Comparison of ENCODE assay signal across 9 cellular contexts in genomic region chr3:134677196-134677986, GRCh38. TPM values are rescaled to one million over a fixed set of nuclear protein-coding genes. Genes with fewer than 3 reads are reported as not detected.
A peak's percentile ranks its signal among the peaks of the same experiment; 100 is the strongest.
DNase-seq lines count a peak whose midpoint lies in the region; ATAC-seq, FAIRE-seq and TF ChIP-seq lines count a peak whose summit lies in the region.
"Had no signal": no experiment of that assay in that cellular context is flagged by ENCODE, and none has a peak within 500 bp of the region (broad histone marks: within the 10 kb centered on the region; RNA-seq: fewer than 3 reads in every experiment).

No MANE protein-coding gene starts in this region.

- peak; percentile 93 for FAIRE-seq in H1 (lab: Jason Lieb, UNC)

- H3K18ac ChIP-seq in H1 (ENCODE audit: extremely low read depth, low read length) = no peak overlapping the region

- no peak overlapping the region; the same call in 1 of the 2 replicates for H2BK5ac ChIP-seq in H1 (ENCODE audit: low read depth, low read length)

- no peak overlapping the region for H3K4ac ChIP-seq in H1 (replicated peaks; ENCODE audit: insufficient read length, low read depth, low read length)

- H3K27ac Mint-ChIP-seq in activated T-helper 2 cell treated with anti-CD3 and anti-CD28 coated beads, Interferon-gamma antibody, Interleukin-2, Interleukin-4, amounts not matched to agents 10 μg/mL and 5 μg/mL and 100 μg/mL, durations not matched to agents 14 hours and 24 hours and 36 hours = no peak overlapping the region
- H3K27ac Mint-ChIP-seq: activated T-helper 17 cell treated with anti-CD3 and anti-CD28 coated beads, Interleukin-2, amount 50 U/mL, for 72 hours had no signal

- H3K36me3 Mint-ChIP-seq in activated T-helper 2 cell treated with anti-CD3 and anti-CD28 coated beads, Interferon-gamma antibody, Interleukin-2, Interleukin-4, amounts not matched to agents 10 μg/mL and 5 μg/mL and 100 μg/mL, durations not matched to agents 14 hours and 24 hours and 36 hours (ENCODE audit: low read depth) = no peaks in the 10 kb centered on the region

- H3K9me3 Mint-ChIP-seq in activated T-helper 2 cell treated with anti-CD3 and anti-CD28 coated beads, Interferon-gamma antibody, Interleukin-2, Interleukin-4, amounts not matched to agents 10 μg/mL and 5 μg/mL and 100 μg/mL, durations not matched to agents 14 hours and 24 hours and 36 hours = peaks cover 17% of the 10 kb centered on the region

- H3K36me3 ChIP-seq in H1 (ENCODE audit: control insufficient read depth in 2 of 4, insufficient read depth in 4 of 4, low read length in 3 of 4) = no peaks in the 10 kb centered on the region
- H3K36me3 ChIP-seq in neutrophil = peaks cover 6% of the 10 kb centered on the region

- no peak overlapping the region for H4K8ac ChIP-seq in H1 (ENCODE audit: extremely low read depth, insufficient read depth, low read length)

- no peak for TF ChIP-seq POLR2A in H1 (IDR thresholded peaks at IDR 0.05; ENCODE audit: control extremely low read depth in 1 of 2, low read depth in 2 of 2, low read length in 2 of 2)

- POLR2A ChIA-PET in H1 (lab: Charles Lee; ENCODE audit: partially characterized antibody) = no interaction called here

- H3K27ac ChIP-seq in H1 (ENCODE audit: low read depth, low read length) = no peak overlapping the region
- no peak overlapping the region for H3K27ac ChIP-seq in neutrophil

- no peak overlapping the region for H3K23ac ChIP-seq in H1 (ENCODE audit: insufficient read length)

- peaks cover 2% of the 10 kb centered on the region for H3K27me3 Mint-ChIP-seq in activated T-helper 2 cell treated with anti-CD3 and anti-CD28 coated beads, Interferon-gamma antibody, Interleukin-2, Interleukin-4, amounts not matched to agents 10 μg/mL and 5 μg/mL and 100 μg/mL, durations not matched to agents 14 hours and 24 hours and 36 hours (ENCODE audit: low read depth)

- no peak overlapping the region for H2BK120ac ChIP-seq in H1 (replicated peaks; ENCODE audit: low read depth, low read length)

- DNase-seq in LoVo (ENCODE audit: low spot score) (peak; percentile 4), H1 (ENCODE audit: low read depth in 1 of 2, low spot score in 2 of 2) (peak; percentile 38 to 79), SK-N-DZ (ENCODE audit: low spot score) (no peak)
- no peak for DNase-seq in activated T-helper 2 cell treated with anti-CD3 and anti-CD28 coated beads, Interferon-gamma antibody, Interleukin-2, Interleukin-4, amounts not matched to agents 10 μg/mL and 5 μg/mL and 100 μg/mL, durations not matched to agents 14 hours and 24 hours and 36 hours (ENCODE audit: low spot score)

- no peak overlapping the region for H2BK20ac ChIP-seq in H1 (ENCODE audit: low read length)

- H3K9me3 ChIP-seq in H1 (ENCODE audit: insufficient read depth in 2 of 2, low read depth in 1 of 2, low read length in 1 of 2) (peaks cover 4 to 5% of the 10 kb centered on the region in 2 experiments; a peak in 1 of 4 replicates), neutrophil (no peaks in the 10 kb centered on the region)

- 62% methylated on average over 11 of the region's 11 CpGs; no CpG with 5 or more reads in 1 of the 2 experiments for WGBS in H1 (ENCODE audit: extremely low coverage in 1 of 2, insufficient coverage in 1 of 2, insufficient read length in 1 of 2, insufficient replicate concordance in 2 of 2, low coverage in 1 of 2, low lambda C conversion rate in 2 of 2, missing lambda C conversion rate in 1 of 2), 2 experiments

- H2AK5ac ChIP-seq in H1 (ENCODE audit: low read depth, low read length) = no peak overlapping the region

- H4K91ac ChIP-seq in H1 (replicated peaks; ENCODE audit: insufficient read length, low read length) = no peak overlapping the region

- TF ChIP-seq RAD21 in H1 (IDR thresholded peaks at IDR 0.05 in 1 of 2, conservative IDR thresholded peaks at IDR 0.05 in 1 of 2; ENCODE audit: low read depth in 2 of 2, low read length in 2 of 2) = peak; percentile 66 to 76

- no peak overlapping the region for H3K4me3 Mint-ChIP-seq in activated T-helper 2 cell treated with anti-CD3 and anti-CD28 coated beads, Interferon-gamma antibody, Interleukin-2, Interleukin-4, amounts not matched to agents 10 μg/mL and 5 μg/mL and 100 μg/mL, durations not matched to agents 14 hours and 24 hours and 36 hours (ENCODE audit: low read depth)
- H3K4me3 Mint-ChIP-seq: activated T-helper 17 cell treated with anti-CD3 and anti-CD28 coated beads, Interleukin-2, amount 50 U/mL, for 72 hours had no signal

- TF ChIP-seq CTCF in GM12872 (IDR thresholded peaks at IDR 0.05; ENCODE audit: insufficient read depth, low read depth, low read length) (peak; percentile 74), H1 (IDR thresholded peaks at IDR 0.05; ENCODE audit: control extremely low read depth in 1 of 3, insufficient read depth in 1 of 3, low read depth in 1 of 3, low read length in 3 of 3) (peak; percentile 95 to 97 (median 97)), neutrophil (IDR thresholded peaks at IDR 0.05) (peak; percentile 63)

- intact Hi-C loops in activated T-helper 2 cell treated with anti-CD3 and anti-CD28 coated beads, Interferon-gamma antibody, Interleukin-2, Interleukin-4, amounts not matched to agents 10 μg/mL and 5 μg/mL and 100 μg/mL, durations not matched to agents 14 hours and 24 hours and 36 hours (cut with micrococcal nuclease) = no loop called here

- H2BK12ac ChIP-seq in H1 (ENCODE audit: low read depth, low read length) = no peak overlapping the region

- peak overlapping the region; percentile 46; the same call in 1 of the 2 replicates for H2BK15ac ChIP-seq in H1 (ENCODE audit: low read length)

- no peak overlapping the region for H4K5ac ChIP-seq in H1 (ENCODE audit: insufficient read length, low read depth, low read length)

- H3K23me2 ChIP-seq in H1 (ENCODE audit: low read depth, low read length) = no peaks in the 10 kb centered on the region

- peaks cover 0 to 2% (median 0%) of the 10 kb centered on the region in 4 experiments; a peak in 3 of 7 replicates for H3K27me3 ChIP-seq in H1 (replicated peaks in 1 of 4; ENCODE audit: control insufficient read depth in 3 of 4, extremely low read depth in 1 of 4, insufficient read depth in 3 of 4, low read length in 3 of 4)
- no peaks in the 10 kb centered on the region for H3K27me3 ChIP-seq in neutrophil

- no peak for ATAC-seq in GM21528 (IDR thresholded peaks at IDR 0.05; ENCODE audit: low FRiP score, unreplicated experiment)
- no peak for ATAC-seq in HG02884 (IDR thresholded peaks at IDR 0.05; ENCODE audit: unreplicated experiment)
- ATAC-seq: activated T-helper 17 cell treated with anti-CD3 and anti-CD28 coated beads, Interleukin-2, amount 50 U/mL, for 72 hours had no signal

- no peak overlapping the region for H3K4me2 ChIP-seq in H1 (ENCODE audit: insufficient read depth in 1 of 2, low read depth in 2 of 2, low read length in 2 of 2)

- H2AFZ ChIP-seq in H1 (ENCODE audit: low read length) = peak overlapping the region; percentile 72; the same call in 1 of the 2 replicates

- H3K9ac ChIP-seq in H1 (replicated peaks in 1 of 4; ENCODE audit: extremely low read depth in 1 of 4, low read depth in 3 of 4, low read length in 3 of 4) = no peak overlapping the region

- H3K14ac ChIP-seq in H1 (ENCODE audit: insufficient read length) = no peak overlapping the region

- H3K4me1 ChIP-seq in H1 (replicated peaks in 1 of 4; ENCODE audit: control insufficient read depth in 3 of 4, insufficient read depth in 4 of 4, low read length in 3 of 4) (no peaks in the 10 kb centered on the region), neutrophil (ENCODE audit: control insufficient read depth in 1 of 2, insufficient read depth in 1 of 2, low read depth in 1 of 2, low read length in 1 of 2) (no peaks in the 10 kb centered on the region)

- no peaks in the 10 kb centered on the region; the same call in 1 of the 2 replicates for H3K79me1 ChIP-seq in H1 (ENCODE audit: low read depth, low read length)

- H4K20me1 ChIP-seq in H1 (replicated peaks in 1 of 2; ENCODE audit: control insufficient read depth in 1 of 2, insufficient read depth in 2 of 2, low read length in 2 of 2) = no peaks in the 10 kb centered on the region

- no peaks in the 10 kb centered on the region for H3K4me1 Mint-ChIP-seq in activated T-helper 2 cell treated with anti-CD3 and anti-CD28 coated beads, Interferon-gamma antibody, Interleukin-2, Interleukin-4, amounts not matched to agents 10 μg/mL and 5 μg/mL and 100 μg/mL, durations not matched to agents 14 hours and 24 hours and 36 hours (ENCODE audit: low read depth)
- H3K4me1 Mint-ChIP-seq: activated T-helper 17 cell treated with anti-CD3 and anti-CD28 coated beads, Interleukin-2, amount 50 U/mL, for 72 hours had no signal

- no peaks in the 10 kb centered on the region for H3K79me2 ChIP-seq in H1 (ENCODE audit: control insufficient read depth in 1 of 2, insufficient read depth in 2 of 2, low read length in 2 of 2)

- H3K56ac ChIP-seq in H1 (replicated peaks; ENCODE audit: insufficient read length, low read depth, low read length) = no peak overlapping the region

- H3K4me3 ChIP-seq in H1 (ENCODE audit: extremely low read depth in 1 of 4, insufficient read depth in 2 of 4, low read depth in 3 of 4, low read length in 4 of 4) (no peak overlapping the region), neutrophil (ENCODE audit: low read depth in 1 of 2, low read length in 1 of 2) (no peak overlapping the region)

- no peak for TF ChIP-seq EP300 in H1 (IDR thresholded peaks at IDR 0.05; ENCODE audit: borderline replicate concordance in 1 of 2, low read depth in 2 of 2, low read length in 2 of 2)

- CTCF ChIA-PET in H1 (lab: Charles Lee; ENCODE audit: partially characterized antibody) = interaction anchor here (0.6 to 5.3 kb wide), 39 partner anchors 10 to 967 kb away, joined by 3 to 57 read pairs (median 5); partner anchors contain the start of genes EPHB1 and KY

TF ChIP-seq in H1, 55 proteins besides CTCF, POLR2A, EP300 and RAD21 (continues in another document):
- TF ChIP-seq JUND (IDR thresholded peaks at IDR 0.05; ENCODE audit: low read length) (no peak), YY1 (IDR thresholded peaks at IDR 0.05; ENCODE audit: low read depth, low read length) (0 out of 2 replicates have a peak, but pooled peaks have one; percentile 39), SRF (IDR thresholded peaks at IDR 0.05; ENCODE audit: low read depth, low read length) (no peak)

RNA-seq across cellular contexts. Expression of gene KY, which starts 26.6 kb away (rescaled TPM):
- not detected in 2 replicates for total RNA-seq in H1 (2021; fragmentation: NEBNext Ultra II Directional; extraction: Animal tissue kit (Norgen Biotek cat#: 25700))
- polyA plus RNA-seq in H1 (2011; rRNA removed) = not detected in 2 replicates
- not detected for polyA plus RNA-seq in H1 (2011; cell fraction: cytosol; rRNA removed)
- polyA plus RNA-seq in H1 (2011; cell fraction: nucleus; rRNA removed) = not detected
- polyA plus RNA-seq in H1 (2012, experiment 1 of 2) = not detected in 4 replicates
- not detected for polyA plus RNA-seq in H1 (2012, experiment 2 of 2)
- polyA plus RNA-seq in H1 (2013, experiment 1 of 2) = not detected
- polyA plus RNA-seq in H1 (2013, experiment 2 of 2) = not detected
- not detected in 2 replicates for polyA minus RNA-seq in H1 (2011; rRNA and poly(A)+ RNA removed)
- polyA minus RNA-seq in H1 (2011; cell fraction: cytosol; rRNA and poly(A)+ RNA removed) = not detected
- polyA minus RNA-seq in H1 (2011; cell fraction: nucleus; rRNA and poly(A)+ RNA removed) = not detected
- not detected in 2 replicates for total RNA-seq in activated T-helper 2 cell treated with anti-CD3 and anti-CD28 coated beads, Interferon-gamma antibody, Interleukin-2, Interleukin-4, amounts not matched to agents 10 μg/mL and 5 μg/mL and 100 μg/mL, durations not matched to agents 14 hours and 24 hours and 36 hours
- 0.40 TPM in 1 of 2 replicates, not detected in the other for polyA plus RNA-seq in SK-N-DZ (2014; cell fraction: cytosol; rRNA removed)
- 0.64 and 0.65 TPM in 2 replicates for polyA plus RNA-seq in SK-N-DZ (2014; cell fraction: nucleus; rRNA removed)
- total RNA-seq: activated T-helper 17 cell treated with anti-CD3 and anti-CD28 coated beads, Interleukin-2, amount 50 U/mL, for 72 hours had no signal

Comparison
In these comparisons a context has a peak if more than half of its experiments do, and no peak if none do; other contexts are left out.
1. DNase-seq: peak in LoVo (single experiment) and H1 (2 of 2); none in activated T-helper 2 cell treated with anti-CD3 and anti-CD28 coated beads, Interferon-gamma antibody, Interleukin-2, Interleukin-4, amounts not matched to agents 10 μg/mL and 5 μg/mL and 100 μg/mL, durations not matched to agents 14 hours and 24 hours and 36 hours (single experiment) and SK-N-DZ (single experiment).
2. Peak in every context shown above with its lines, with median percentiles within 50 percentile points of each other: CTCF ChIP-seq.